ENCODE assay signal across 6 cellular contexts in the genomic region with DNA sequence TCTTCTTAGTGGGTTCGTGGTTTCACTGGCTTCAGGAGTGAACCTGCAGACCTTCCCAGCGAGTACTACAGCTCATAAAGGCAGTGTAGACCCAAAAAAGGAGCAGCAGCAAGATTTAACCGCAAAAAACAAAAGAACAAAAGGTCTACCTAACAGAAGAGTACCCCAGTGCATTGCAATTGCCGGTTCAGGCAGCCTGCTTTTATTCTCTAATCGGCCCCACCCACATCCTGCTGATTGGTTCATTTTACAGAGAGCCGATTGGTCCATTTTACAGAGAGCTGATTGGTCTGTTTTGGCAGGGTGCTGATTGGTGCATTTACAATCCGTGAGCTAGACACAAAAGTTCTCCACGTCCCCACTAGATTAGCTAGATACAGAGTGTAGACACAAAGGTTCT. TPM values are rescaled to one million over a fixed set of nuclear protein-coding genes. Genes with fewer than 3 reads are reported as not detected.
DNase-seq lines count a peak whose midpoint lies in the region; ATAC-seq and TF ChIP-seq lines count a peak whose summit lies in the region.

No MANE protein-coding gene starts in this region.

- TF ChIP-seq RAD21 in HCT116 (IDR thresholded peaks at IDR 0.05; ENCODE audit: low read depth), result no peak

- TF ChIP-seq CTCF in HCT116 (IDR thresholded peaks at IDR 0.05 in 2 of 3, conservative IDR thresholded peaks at IDR 0.05 in 1 of 3; ENCODE audit: borderline replicate concordance in 1 of 3, insufficient read depth in 1 of 3, low read depth in 2 of 3, low read length in 2 of 3), result no peak

- H3K9ac ChIP-seq in HCT116 (ENCODE audit: low read length), result no peak overlapping the region

- H4K20me1 ChIP-seq in HCT116 (ENCODE audit: insufficient read depth), result no peaks in the 10 kb centered on the region

- H3K36me3 ChIP-seq in HCT116 (ENCODE audit: control insufficient read depth in 1 of 2, insufficient read depth in 2 of 2, low read length in 2 of 2), result no peaks in the 10 kb centered on the region

- peaks cover 13 to 56% of the 10 kb centered on the region in 2 experiments; a peak in 3 of 4 replicates for H3K4me1 ChIP-seq in HCT116 (ENCODE audit: control insufficient read depth in 1 of 2, insufficient read depth in 2 of 2, low read length in 2 of 2)

- no peaks in the 10 kb centered on the region for H3K27me3 ChIP-seq in HCT116 (ENCODE audit: insufficient read depth, low read length)

- CTCF ChIA-PET in HCT116 (lab: Charles Lee), result interaction anchor here (3.0 kb wide), 1 partner anchor 82 kb away, joined by 12 read pairs; no protein-coding TSS in a partner anchor

- no peak overlapping the region for H3K27ac ChIP-seq in HCT116 (ENCODE audit: low read depth, low read length)

- peaks cover 34% of the 10 kb centered on the region for H3K79me2 ChIP-seq in HCT116 (ENCODE audit: insufficient read depth, low read length)

- ATAC-seq in HCT116 (no peak), HG02571 (IDR thresholded peaks at IDR 0.05; ENCODE audit: unreplicated experiment) (no peak)

- no TSS peak for BruUV-seq in HCT116 (replicated peaks; lab: Mats Ljungman, UMichigan)

- H2AFZ ChIP-seq in HCT116 (ENCODE audit: low read depth, low read length, poor library complexity, severe bottlenecking), result no peak overlapping the region

- H3K4me2 ChIP-seq in HCT116 (ENCODE audit: low read length), result no peak overlapping the region

- H3K9me2 ChIP-seq in HCT116 (ENCODE audit: insufficient read depth), result no peaks in the 10 kb centered on the region

- POLR2A ChIA-PET in HCT116 (lab: Charles Lee), result no interaction called here

- TF ChIP-seq POLR2A in HCT116 (IDR thresholded peaks at IDR 0.05; ENCODE audit: borderline replicate concordance, extremely low read depth, insufficient read depth, insufficient read length), result no peak

- intact Hi-C loops in HCT116 (cut with micrococcal nuclease), result no loop called here

- no peak overlapping the region for H3K4me3 ChIP-seq in HCT116 (replicated peaks in 1 of 2; ENCODE audit: low read depth in 1 of 2, low read length in 2 of 2)

- RAD21 ChIA-PET in HCT116 (lab: Charles Lee; ENCODE audit: low non-redundant PET in 1 of 2, low total read pairs in 2 of 2, uncharacterized antibody in 2 of 2, unreplicated experiment in 2 of 2), result no interaction called here

- DNase-seq in HCT116 (ENCODE audit: low read depth, low spot score) (no peak), T-helper 2 cell (peak in 4 of 5 experiments; percentile 23 to 75 (median 41)), mucosa of gallbladder (ENCODE audit: low spot score) (peak; percentile 32), ureter (ENCODE audit: low spot score) (no peak), Kasumi-1 (lab: John Stamatoyannopoulos, UW) (no peak)

- H3K9me3 ChIP-seq in HCT116 (ENCODE audit: control insufficient read depth in 1 of 2, insufficient read depth in 1 of 2, low read depth in 1 of 2, low read length in 2 of 2), result no peaks in the 10 kb centered on the region

TF ChIP-seq in HCT116, 20 proteins besides CTCF, POLR2A, EP300 and RAD21:
- TF ChIP-seq SP1 (IDR thresholded peaks at IDR 0.05; ENCODE audit: low read depth), result peak; percentile 28; the same call in 1 of the 2 replicates
- no peak for TF ChIP-seq FOSL1 (IDR thresholded peaks at IDR 0.05; ENCODE audit: low read depth)
- TF ChIP-seq, protein P1, sequence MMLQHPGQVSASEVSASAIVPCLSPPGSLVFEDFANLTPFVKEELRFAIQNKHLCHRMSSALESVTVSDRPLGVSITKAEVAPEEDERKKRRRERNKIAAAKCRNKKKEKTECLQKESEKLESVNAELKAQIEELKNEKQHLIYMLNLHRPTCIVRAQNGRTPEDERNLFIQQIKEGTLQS (IDR thresholded peaks at IDR 0.05), result no peak
- TF ChIP-seq POLR2AphosphoS5 (IDR thresholded peaks at IDR 0.05; ENCODE audit: low read depth, low read length), result peak; percentile 51

RNA-seq across cellular contexts. Expression of a gene that starts 2.0 kb away (rescaled TPM):
- 70.8 TPM for total RNA-seq in HCT116 (2021; ENCODE audit: unreplicated experiment)
- polyA plus RNA-seq in HCT116 (2012), result 74.1 and 74.4 TPM in 2 replicates
- 94.6 TPM for total RNA-seq in mucosa of gallbladder
- total RNA-seq in ureter, result 40.8 TPM

RNA-seq across cellular contexts. Expression of a gene that starts 4.5 kb away (rescaled TPM):
- 93.4 TPM for total RNA-seq in HCT116 (2021; ENCODE audit: unreplicated experiment)
- polyA plus RNA-seq in HCT116 (2012), result 46.9 and 47.5 TPM in 2 replicates
- 56.4 TPM for total RNA-seq in mucosa of gallbladder
- total RNA-seq in ureter, result 56.9 TPM

RNA-seq across cellular contexts. Expression of a gene that starts 22.8 kb away (rescaled TPM):
- total RNA-seq in HCT116 (2021; ENCODE audit: unreplicated experiment) (13.7 TPM), mucosa of gallbladder (25.6 TPM), ureter (19.5 TPM)
- 16.6 and 19.1 TPM in 2 replicates for polyA plus RNA-seq in HCT116 (2012)

RNA-seq across cellular contexts. Expression of a gene that starts 31.2 kb away (rescaled TPM):
- 2.8 TPM for total RNA-seq in HCT116 (2021; ENCODE audit: unreplicated experiment)
- polyA plus RNA-seq in HCT116 (2012), result 1.6 and 2.7 TPM in 2 replicates
- 5.3 TPM for total RNA-seq in mucosa of gallbladder
- total RNA-seq in ureter, result 1.7 TPM

RNA-seq across cellular contexts. Expression of a gene that starts 31.3 kb away (rescaled TPM):
- total RNA-seq in HCT116 (2021; ENCODE audit: unreplicated experiment), result 44.8 TPM
- polyA plus RNA-seq in HCT116 (2012), result 60.4 and 64.3 TPM in 2 replicates
- total RNA-seq in mucosa of gallbladder, result 92.6 TPM
- 26.8 TPM for total RNA-seq in ureter

Comparison
In these comparisons a context has a peak if more than half of its experiments do, and no peak if none do; other contexts are left out.
1. DNase-seq: peak in T-helper 2 cell (4 of 5) and mucosa of gallbladder (single experiment); none in HCT116 (single experiment), ureter (single experiment) and Kasumi-1 (0 of 2).